In the genomic region with DNA sequence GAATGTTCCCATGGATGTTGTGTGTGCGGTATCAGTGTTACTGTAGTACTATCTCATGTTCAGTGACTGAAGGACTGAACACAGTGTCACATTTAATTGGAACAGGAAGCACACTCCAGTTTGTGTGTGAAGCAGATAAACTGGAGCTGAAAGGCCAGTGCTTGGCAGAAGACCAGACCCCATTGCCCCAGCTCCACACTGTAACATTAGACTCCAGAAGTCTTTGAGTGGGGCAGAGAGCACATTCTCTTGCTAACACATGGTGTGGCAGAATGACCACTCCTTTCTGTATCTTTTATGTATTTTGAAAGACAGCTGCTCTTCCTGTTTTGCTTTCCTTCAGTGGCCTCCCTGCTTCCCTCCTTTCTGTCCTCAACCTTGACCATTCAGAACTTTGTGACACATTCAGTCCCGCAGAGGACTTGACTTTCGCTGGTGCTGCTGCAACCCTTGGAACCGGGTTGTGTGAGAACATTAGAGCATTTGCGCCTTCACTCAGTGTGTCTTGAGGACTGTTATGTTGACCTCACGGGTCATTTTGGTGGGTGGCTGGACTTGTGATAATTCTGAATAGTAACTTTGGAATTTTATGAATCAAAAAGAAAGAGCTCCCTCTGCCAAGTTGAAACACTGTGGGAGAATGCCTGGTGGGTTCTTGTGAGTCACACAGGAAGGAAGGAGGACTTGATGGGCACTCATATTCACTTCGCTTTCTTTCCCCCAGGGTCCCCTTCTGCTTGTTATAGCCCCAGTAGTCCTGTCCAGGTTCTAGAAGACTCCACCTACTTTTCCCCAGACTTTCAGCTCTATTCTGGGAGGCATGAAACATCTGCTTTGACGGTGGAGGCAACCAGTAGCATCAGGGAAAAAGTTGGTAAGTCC, we compare ENCODE assay signal across 8 cellular contexts. TPM values are rescaled to one million over a fixed set of nuclear protein-coding genes. Genes with fewer than 3 reads are reported as not detected.
DNase-seq lines count a peak whose midpoint lies in the region; ATAC-seq, FAIRE-seq and TF ChIP-seq lines count a peak whose summit lies in the region.

No MANE protein-coding gene starts in this region.

- H3K4me3 Mint-ChIP-seq in CD14-positive monocyte = no peak overlapping the region

- no peak for TF ChIP-seq EP300 in A549 (IDR thresholded peaks at IDR 0.05)

- POLR2A ChIA-PET in A549 (lab: Yijun Ruan, JAX) = no interaction called here

- ATAC-seq in A549 = peak; percentile 24 to 56; a peak in 3 of 6 replicates

- TF ChIP-seq RAD21 in A549 (conservative IDR thresholded peaks at IDR 0.05 in 1 of 2, IDR thresholded peaks at IDR 0.05 in 1 of 2) = no peak

- H3K4me2 ChIP-seq in A549 = peak overlapping the region; percentile 58

- intact Hi-C loops in CD14-positive monocyte (cut with micrococcal nuclease) = no loop called here

- no peak overlapping the region for H3K4me3 ChIP-seq in A549
- peak overlapping the region in 1 of 2 donors; percentile 45 for H3K4me3 ChIP-seq in cardiac fibroblast (replicated peaks in 1 of 2; ENCODE audit: low read depth in 2 of 2, low read length in 2 of 2)

- TF ChIP-seq CTCF in A549 (IDR thresholded peaks at IDR 0.05) (no peak), cardiac fibroblast (IDR thresholded peaks at IDR 0.05; ENCODE audit: low read depth, low read length) (no peak), CD14-positive monocyte (IDR thresholded peaks at IDR 0.05) (no peak)

- DNase-seq in A549 (ENCODE audit: low read depth in 1 of 2, low spot score in 1 of 2) (peak in 1 of 2 experiments; percentile 19), NCI-H1092 treated with DMSO at 0.1 percent for 48 hours (lab: John Stamatoyannopoulos, UW) (peak; percentile 71), cardiac fibroblast (ENCODE audit: low read depth in 2 of 2) (peak; percentile 96 to 99), lung microvascular endothelial cell (ENCODE audit: low read depth in 2 of 2) (peak; percentile 92 to 95), NCI-H146 (lab: John Stamatoyannopoulos, UW) (no peak), islet precursor cell (no peak), CD14-positive monocyte (ENCODE audit: low spot score) (no peak), activated gamma-delta T cell treated with Interleukin-2 at 50 U/mL for 16 hours (no peak)

- peaks cover 14% of the 10 kb centered on the region for H3K4me1 Mint-ChIP-seq in CD14-positive monocyte

- WGBS in A549 (ENCODE audit: missing lambda C conversion rate) = 72% methylated on average over 8 of the region's 8 CpGs

- peak overlapping the region in 1 of 2 experiments; percentile 48; a peak in 4 of 6 replicates for H3K27ac ChIP-seq in A549

- CTCF ChIA-PET in A549 (lab: Yijun Ruan, JAX) = interaction anchor here (1.1 to 1.6 kb wide), 2 partner anchors 20 to 27 kb away, joined by 3 read pairs; partner anchors contain the start of gene AMOTL1

- H3K36me3 Mint-ChIP-seq in CD14-positive monocyte = peaks cover 3 to 4% of the 10 kb centered on the region in 2 donors

- H3K27ac Mint-ChIP-seq in CD14-positive monocyte = peak overlapping the region in 2 of 7 donors; percentile 23 to 64

- H3K9me3 ChIP-seq in A549 = no peaks in the 10 kb centered on the region

- FAIRE-seq in A549 (lab: Jason Lieb, UNC) = no peak

- H3K27me3 Mint-ChIP-seq in CD14-positive monocyte (ENCODE audit: low read depth in 3 of 3) = no peaks in the 10 kb centered on the region

- H3K9me3 Mint-ChIP-seq in CD14-positive monocyte = peaks cover 0 to 2% (median 0%) of the 10 kb centered on the region in 7 donors

- no peak for TF ChIP-seq POLR2A in A549 (IDR thresholded peaks at IDR 0.05; ENCODE audit: low read length)

- peaks cover 27% of the 10 kb centered on the region for H3K4me1 ChIP-seq in A549

TF ChIP-seq in A549, 52 proteins besides CTCF, POLR2A, EP300 and RAD21:
- TF ChIP-seq RNF2 (IDR thresholded peaks at IDR 0.05; ENCODE audit: borderline replicate concordance, low read depth) (no peak), RARB (CRISPR knock-in tag; IDR thresholded peaks at IDR 0.05) (no peak), E2F6 (IDR thresholded peaks at IDR 0.05; ENCODE audit: borderline replicate concordance, low read depth) (no peak), SMC3 (IDR thresholded peaks at IDR 0.05) (no peak), HMGXB4 (CRISPR knock-in tag; IDR thresholded peaks at IDR 0.05; ENCODE audit: borderline replicate concordance) (no peak), KDM5A (IDR thresholded peaks at IDR 0.05) (no peak), CEBPB (IDR thresholded peaks at IDR 0.05) (no peak), TP53 (CRISPR knock-in tag; IDR thresholded peaks at IDR 0.05) (no peak), NR3C1 (IDR thresholded peaks at IDR 0.05) (no peak), EHMT2 (IDR thresholded peaks at IDR 0.05; ENCODE audit: low read depth) (no peak), MYC (IDR thresholded peaks at IDR 0.05; ENCODE audit: borderline replicate concordance, low read length) (no peak), ZFP36 (IDR thresholded peaks at IDR 0.05; ENCODE audit: borderline replicate concordance, partially characterized antibody) (no peak), JUN (IDR thresholded peaks at IDR 0.05) (no peak), GATA3 (IDR thresholded peaks at IDR 0.05; ENCODE audit: borderline replicate concordance) (no peak), HOXB13 (CRISPR knock-in tag; IDR thresholded peaks at IDR 0.05; ENCODE audit: low read depth) (no peak), HOXA7 (CRISPR knock-in tag; IDR thresholded peaks at IDR 0.05) (no peak)
- TF ChIP-seq, protein P1, sequence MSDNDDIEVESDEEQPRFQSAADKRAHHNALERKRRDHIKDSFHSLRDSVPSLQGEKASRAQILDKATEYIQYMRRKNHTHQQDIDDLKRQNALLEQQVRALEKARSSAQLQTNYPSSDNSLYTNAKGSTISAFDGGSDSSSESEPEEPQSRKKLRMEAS (IDR thresholded peaks at IDR 0.05) = no peak
TF ChIP-seq in A549: peak in this region for 0.

RNA-seq across cellular contexts. Expression of gene AMOTL1, which starts 26.4 kb away (rescaled TPM):
- polyA plus RNA-seq in A549 (2011; rRNA removed) = 12.2 TPM in 2 replicates
- 2.8 and 3.1 TPM in 2 replicates for polyA plus RNA-seq in A549 (2012; cell fraction: cytosol; rRNA removed)
- polyA plus RNA-seq in A549 (2012; cell fraction: nucleus; rRNA removed) = 4.4 and 5.1 TPM in 2 replicates
- 3.4 to 4.0 TPM (median 3.9 TPM) in 3 replicates for polyA plus RNA-seq in A549 (2017; fragmentation: RNase III; extraction: RNeasy Plus Mini Kit Qiagen cat#74134 plus additional on column Dnase treatment)
- 21.9 and 24.8 TPM in 2 replicates for polyA minus RNA-seq in A549 (2011; rRNA and poly(A)+ RNA removed)
- total RNA-seq in lung microvascular endothelial cell = 29.8 and 31.8 TPM in 2 replicates
- polyA plus RNA-seq in CD14-positive monocyte = under 1 TPM; 0.46 to 0.66 TPM

Comparison
In these comparisons a context has a peak if more than half of its experiments do, and no peak if none do; other contexts are left out.
1. DNase-seq: peak in NCI-H1092 treated with DMSO at 0.1 percent for 48 hours (single experiment), cardiac fibroblast (2 of 2) and lung microvascular endothelial cell (2 of 2); none in NCI-H146 (single experiment), islet precursor cell (single experiment), CD14-positive monocyte (single experiment) and activated gamma-delta T cell treated with Interleukin-2 at 50 U/mL for 16 hours (single experiment).